ENCODE assay signal across 29 cellular contexts in the genomic region with DNA sequence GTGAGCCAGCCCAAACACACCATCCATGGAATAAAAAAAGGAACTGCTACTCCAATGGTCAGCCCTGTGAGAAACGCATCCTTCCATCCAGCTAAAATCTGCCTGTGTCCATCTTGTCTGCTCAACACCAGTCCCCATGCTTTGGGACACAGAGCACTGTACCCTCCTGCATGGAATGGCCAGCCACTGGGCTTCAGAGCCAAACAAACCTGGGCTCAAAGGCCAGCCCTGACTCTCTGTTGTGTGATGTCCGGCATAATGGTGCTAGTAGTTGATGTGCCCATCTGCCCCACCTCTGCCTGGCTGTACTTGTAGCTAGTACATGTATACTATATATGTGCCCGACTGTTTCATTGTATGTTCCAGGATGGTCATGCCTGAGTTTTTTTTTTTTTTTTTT.
"Had no signal": no experiment of that assay in that cellular context is flagged by ENCODE, and none has a peak within 500 bp of the region (broad histone marks: within the 10 kb centered on the region; RNA-seq: fewer than 3 reads in every experiment).

No MANE protein-coding gene starts in this region.

- H3K4me3 Mint-ChIP-seq: activated B cell treated with CpG ODN at 0.5 μM for 24 hours; activated CD4-positive, alpha-beta memory T cell treated with anti-CD3 and anti-CD28 coated beads, Interleukin-2, amount 10 ng/mL, durations not matched to agents 7 days and 5 days; activated CD4-positive, alpha-beta T cell treated with anti-CD3 and anti-CD28 coated beads, Interleukin-2, amount 10 ng/mL, durations not matched to agents 24 days and 14 days; activated naive CD4-positive, alpha-beta T cell treated with anti-CD3 and anti-CD28 coated beads, Interleukin-2, amount 10 ng/mL, durations not matched to agents 7 days and 5 days; activated naive CD8-positive, alpha-beta T cell treated with anti-CD3 and anti-CD28 coated beads, Interleukin-2, amount 10 ng/mL, durations not matched to agents 7 days and 5 days; activated T-cell treated with anti-CD3 and anti-CD28 coated beads, Interleukin-2, amount 50 U/mL, for 24 hours; activated T-cell treated with anti-CD3 and anti-CD28 coated beads, Interleukin-2, amount 50 U/mL, for 72 hours; brain; T-helper 17 cell; T-helper 2 cell treated with Interferon-gamma antibody and Interleukin-4, amounts not matched to agents 5 μg/mL and 100 μg/mL, for 36 hours had no signal

- H3K9me3 ChIP-seq: ascending aorta, breast epithelium, colonic mucosa had no signal

- H3K4me1 Mint-ChIP-seq: brain had no signal

- H3K4me1 ChIP-seq: ascending aorta, breast epithelium, colonic mucosa had no signal

- DNase-seq: activated B cell treated with CpG ODN at 0.5 μM for 24 hours; activated CD4-positive, alpha-beta memory T cell treated with anti-CD3 and anti-CD28 coated beads, Interleukin-2, amount 10 ng/mL, durations not matched to agents 7 days and 5 days; activated CD4-positive, alpha-beta T cell treated with anti-CD3 and anti-CD28 coated beads for 36 hours; activated CD4-positive, alpha-beta T cell treated with anti-CD3 and anti-CD28 coated beads, Interleukin-2, amount 10 ng/mL, durations not matched to agents 24 days and 14 days; activated CD4-positive, alpha-beta T cell treated with anti-CD3 and anti-CD28 coated beads, Interleukin-2, amount 50 U/mL, for 4 hours; activated CD8-positive, alpha-beta memory T cell treated with anti-CD3 and anti-CD28 coated beads, Interleukin-2, amount 50 U/mL, for 48 hours; activated gamma-delta T cell; activated naive CD4-positive, alpha-beta T cell; activated naive CD4-positive, alpha-beta T cell treated with anti-CD3 and anti-CD28 coated beads, Interleukin-2, amount 10 ng/mL, durations not matched to agents 7 days and 5 days; activated naive CD8-positive, alpha-beta T cell treated with anti-CD3 and anti-CD28 coated beads, Interleukin-2, amount 10 ng/mL, durations not matched to agents 7 days and 5 days; activated T-cell treated with anti-CD3 and anti-CD28 coated beads for 4 hours; activated T-cell treated with anti-CD3 and anti-CD28 coated beads, Interleukin-2, amount 50 U/mL, for 24 hours; activated T-cell treated with anti-CD3 and anti-CD28 coated beads, Interleukin-2, amount 50 U/mL, for 72 hours; central memory CD4-positive, alpha-beta T cell; cerebellar nuclear complex; colonic mucosa; effector CD8-positive, alpha-beta T cell; foreskin fibroblast; T-helper 17 cell; T1000; WERI-Rb-1 had no signal

- H3K27me3 ChIP-seq: ascending aorta, breast epithelium, cardiac muscle cell, colonic mucosa had no signal

- H3K36me3 ChIP-seq: ascending aorta, breast epithelium, cardiac muscle cell, colonic mucosa, WERI-Rb-1 had no signal

- ATAC-seq: activated CD4-positive, alpha-beta T cell treated with anti-CD3 and anti-CD28 coated beads for 36 hours; activated CD4-positive, CD25-positive, alpha-beta regulatory T cell treated with anti-CD3 and anti-CD28 coated beads, Interleukin-2, amount 50 U/mL, for 24 hours; activated naive CD4-positive, alpha-beta T cell treated with anti-CD3 and anti-CD28 coated beads, Interleukin-2, amount 50 U/mL, for 72 hours; activated T-cell treated with anti-CD3 and anti-CD28 coated beads, Interleukin-2, amount 50 U/mL, for 72 hours; esophagus mucosa; T-helper 17 cell had no signal

- H3K4me3 ChIP-seq: cardiac muscle cell, colonic mucosa had no signal

- H3K36me3 Mint-ChIP-seq: activated naive CD4-positive, alpha-beta T cell treated with anti-CD3 and anti-CD28 coated beads, Interleukin-2, amount 10 ng/mL, durations not matched to agents 7 days and 5 days; activated naive CD4-positive, alpha-beta T cell treated with anti-CD3 and anti-CD28 coated beads, Interleukin-2, amount 50 U/mL, for 72 hours had no signal

- H3K9me3 Mint-ChIP-seq: activated B cell treated with CpG ODN at 0.5 μM for 24 hours; activated CD4-positive, alpha-beta memory T cell treated with anti-CD3 and anti-CD28 coated beads, Interleukin-2, amount 10 ng/mL, durations not matched to agents 7 days and 5 days; activated CD4-positive, alpha-beta T cell treated with anti-CD3 and anti-CD28 coated beads, Interleukin-2, amount 10 ng/mL, durations not matched to agents 24 days and 14 days; activated naive CD4-positive, alpha-beta T cell treated with anti-CD3 and anti-CD28 coated beads, Interleukin-2, amount 50 U/mL, for 72 hours; activated naive CD8-positive, alpha-beta T cell treated with anti-CD3 and anti-CD28 coated beads, Interleukin-2, amount 10 ng/mL, durations not matched to agents 7 days and 5 days; activated T-cell treated with anti-CD3 and anti-CD28 coated beads, Interleukin-2, amount 50 U/mL, for 24 hours; activated T-cell treated with anti-CD3 and anti-CD28 coated beads, Interleukin-2, amount 50 U/mL, for 72 hours; brain had no signal

- H3K27ac ChIP-seq: ascending aorta, breast epithelium, cardiac muscle cell, colonic mucosa, WERI-Rb-1 had no signal

- H3K27ac Mint-ChIP-seq: activated B cell treated with CpG ODN at 0.5 μM for 24 hours; activated CD4-positive, alpha-beta memory T cell treated with anti-CD3 and anti-CD28 coated beads, Interleukin-2, amount 10 ng/mL, durations not matched to agents 7 days and 5 days; activated CD4-positive, alpha-beta T cell treated with anti-CD3 and anti-CD28 coated beads for 36 hours; activated CD4-positive, alpha-beta T cell treated with anti-CD3 and anti-CD28 coated beads, Interleukin-2, amount 10 ng/mL, durations not matched to agents 24 days and 14 days; activated naive CD4-positive, alpha-beta T cell treated with anti-CD3 and anti-CD28 coated beads, Interleukin-2, amount 10 ng/mL, durations not matched to agents 7 days and 5 days; activated naive CD4-positive, alpha-beta T cell treated with anti-CD3 and anti-CD28 coated beads, Interleukin-2, amount 50 U/mL, for 72 hours; activated naive CD8-positive, alpha-beta T cell treated with anti-CD3 and anti-CD28 coated beads, Interleukin-2, amount 10 ng/mL, durations not matched to agents 7 days and 5 days; activated T-cell treated with anti-CD3 and anti-CD28 coated beads, Interleukin-2, amount 50 U/mL, for 24 hours; activated T-cell treated with anti-CD3 and anti-CD28 coated beads, Interleukin-2, amount 50 U/mL, for 72 hours; brain; T-helper 17 cell; T-helper 2 cell treated with Interferon-gamma antibody and Interleukin-4, amounts not matched to agents 5 μg/mL and 100 μg/mL, for 36 hours had no signal

- H3K27me3 Mint-ChIP-seq: activated B cell treated with CpG ODN at 0.5 μM for 24 hours; activated CD4-positive, alpha-beta memory T cell treated with anti-CD3 and anti-CD28 coated beads, Interleukin-2, amount 10 ng/mL, durations not matched to agents 7 days and 5 days; activated CD4-positive, alpha-beta T cell treated with anti-CD3 and anti-CD28 coated beads for 36 hours; activated T-cell treated with anti-CD3 and anti-CD28 coated beads, Interleukin-2, amount 50 U/mL, for 24 hours; brain; T-helper 17 cell had no signal
